8 cellular contexts compared by ENCODE assay signal in the genomic region with DNA sequence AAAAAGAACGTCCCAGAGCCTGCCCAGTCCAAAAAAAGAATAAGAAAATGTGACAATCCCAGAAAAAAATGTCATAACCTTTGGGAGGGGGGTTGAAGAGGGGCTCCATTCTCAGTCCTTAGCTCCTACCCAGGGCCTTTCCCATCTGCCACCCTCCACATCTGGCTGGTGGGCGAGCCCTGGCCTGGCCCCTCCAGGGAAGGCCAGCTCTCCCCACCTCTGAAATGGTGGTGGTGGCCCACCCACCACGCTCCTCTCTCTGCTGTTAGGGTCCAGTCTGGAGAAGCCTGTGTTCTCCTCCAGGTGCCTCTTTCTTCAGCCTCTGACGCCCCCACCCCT. TPM values are rescaled to one million over a fixed set of nuclear protein-coding genes. Genes with fewer than 3 reads are reported as not detected.
DNase-seq lines count a peak whose midpoint lies in the region; ATAC-seq, FAIRE-seq and TF ChIP-seq lines count a peak whose summit lies in the region.

No MANE protein-coding gene starts in this region.

- no peaks in the 10 kb centered on the region for H3K36me3 ChIP-seq in WERI-Rb-1

- no peak overlapping the region for H3K27ac ChIP-seq in WERI-Rb-1
- H3K27ac ChIP-seq in foreskin keratinocyte = peak overlapping the region; percentile 46

- ATAC-seq in foreskin keratinocyte (no peak), HG02623 (IDR thresholded peaks at IDR 0.05; ENCODE audit: unreplicated experiment) (no peak), GM19455 (IDR thresholded peaks at IDR 0.05; ENCODE audit: unreplicated experiment) (no peak)

- H3K4me1 ChIP-seq in foreskin keratinocyte = peaks cover 4% of the 10 kb centered on the region

- TF ChIP-seq CTCF in GM12875 (IDR thresholded peaks at IDR 0.05; ENCODE audit: borderline replicate concordance, insufficient read depth, low read depth, low read length) = no peak
- TF ChIP-seq CTCF in WERI-Rb-1 (IDR thresholded peaks at IDR 0.05; ENCODE audit: low read depth, low read length) = no peak
- no peak for TF ChIP-seq CTCF in foreskin keratinocyte (conservative IDR thresholded peaks at IDR 0.05)

- no peak for FAIRE-seq in urothelium cell line (lab: Jason Lieb, UNC)

- in situ Hi-C loops in G401 (cut with HindIII; ENCODE audit: low sequenced_read_pairs) = no loop called here

- H3K9me3 ChIP-seq in WERI-Rb-1 (ENCODE audit: severe bottlenecking) = no peaks in the 10 kb centered on the region

- H3K27me3 ChIP-seq in WERI-Rb-1 (ENCODE audit: insufficient read depth, low read depth, severe bottlenecking) (no peaks in the 10 kb centered on the region), foreskin keratinocyte (peaks cover 25% of the 10 kb centered on the region)

- H3K4me3 ChIP-seq in GM12875 (ENCODE audit: low read depth, low read length) = peak overlapping the region; percentile 71
- peak overlapping the region; percentile 64 for H3K4me3 ChIP-seq in WERI-Rb-1 (ENCODE audit: low read depth, low read length)
- peak overlapping the region; percentile 81 for H3K4me3 ChIP-seq in skeletal muscle cell (ENCODE audit: low read depth, low read length)

- no peak for DNase-seq in WERI-Rb-1
- no peak for DNase-seq in foreskin keratinocyte
- DNase-seq in skeletal muscle cell (ENCODE audit: low read depth) = no peak
- DNase-seq in urothelium cell line (ENCODE audit: low spot score) = no peak
- DNase-seq in G401 (ENCODE audit: low spot score) = no peak

RNA-seq across cellular contexts. Expression of a gene that starts 0.4 kb away (rescaled TPM):
- 23.7 and 23.8 TPM in 2 replicates for total RNA-seq in foreskin keratinocyte
- 26.1 and 26.3 TPM in 2 replicates for polyA plus RNA-seq in foreskin keratinocyte
- 32.9 and 33.4 TPM in 2 replicates for total RNA-seq in G401 (2014; rRNA removed; shearing (Covaris generic))

RNA-seq across cellular contexts. Expression of a gene that starts 1.0 kb away (rescaled TPM):
- total RNA-seq in foreskin keratinocyte = 0.10 and 0.14 TPM in 2 replicates
- 0.12 and 0.14 TPM in 2 replicates for polyA plus RNA-seq in foreskin keratinocyte
- 4.2 and 5.0 TPM in 2 replicates for total RNA-seq in G401 (2014; rRNA removed; shearing (Covaris generic))

RNA-seq across cellular contexts. Expression of a gene that starts 5.3 kb away (rescaled TPM):
- total RNA-seq in foreskin keratinocyte = 0.17 TPM in 1 of 2 replicates, not detected in the other
- 0.12 TPM in 1 of 2 replicates, not detected in the other for polyA plus RNA-seq in foreskin keratinocyte
- not detected in 2 replicates for total RNA-seq in G401 (2014; rRNA removed; shearing (Covaris generic))

RNA-seq across cellular contexts. Expression of a gene that starts 15.9 kb away (rescaled TPM):
- total RNA-seq in foreskin keratinocyte = 11.0 and 11.4 TPM in 2 replicates
- polyA plus RNA-seq in foreskin keratinocyte = 22.9 and 25.9 TPM in 2 replicates
- total RNA-seq in G401 (2014; rRNA removed; shearing (Covaris generic)) = 29.2 and 44.0 TPM in 2 replicates

RNA-seq across cellular contexts. Expression of a gene that starts 28.5 kb away (rescaled TPM):
- total RNA-seq in foreskin keratinocyte = not detected in 2 replicates
- polyA plus RNA-seq in foreskin keratinocyte = not detected in 2 replicates
- total RNA-seq in G401 (2014; rRNA removed; shearing (Covaris generic)) = not detected in 2 replicates
